Comparison of ENCODE assay signal across 10 cellular contexts in genomic region chr19:13505761-13506549, GRCh38. TPM values are rescaled to one million over a fixed set of nuclear protein-coding genes. Genes with fewer than 3 reads are reported as not detected.
DNase-seq lines count a peak whose midpoint lies in the region; ATAC-seq, FAIRE-seq and TF ChIP-seq lines count a peak whose summit lies in the region.
"Had no signal": no experiment of that assay in that cellular context is flagged by ENCODE, and none has a peak within 500 bp of the region (broad histone marks: within the 10 kb centered on the region; RNA-seq: fewer than 3 reads in every experiment).

Gene CACNA1A (minus strand): TSS chr19:13506479. CDS start chr19:13506224, 255 bp downstream.

- no peak within 1 kb of the TSS; the same call in 1 of the 2 replicates for H2BK120ac ChIP-seq in IMR-90 (ENCODE audit: low read depth, low read length)
- H2BK120ac ChIP-seq in H1 (replicated peaks; ENCODE audit: low read depth, low read length), result no peak within 1 kb of the TSS
- H2BK120ac ChIP-seq in neuronal stem cell (ENCODE audit: low read depth, low read length), result peak within 1 kb of the TSS; percentile 49

- peaks cover 0 to 3% of the 10 kb centered on the region in 2 experiments; a peak in 2 of 4 replicates for H3K79me1 ChIP-seq in IMR-90 (ENCODE audit: low read depth in 1 of 2, low read length in 2 of 2)
- no peaks in the 10 kb centered on the region; the same call in 1 of the 2 replicates for H3K79me1 ChIP-seq in H1 (ENCODE audit: low read depth, low read length)
- H3K79me1 ChIP-seq in neuronal stem cell (ENCODE audit: low read depth, low read length), result peaks cover 1% of the 10 kb centered on the region

- H3K4me2 ChIP-seq in IMR-90 (ENCODE audit: low read depth, low read length), result peak within 1 kb of the TSS; percentile 93
- peak within 1 kb of the TSS; percentile 91 to 93 for H3K4me2 ChIP-seq in H1 (ENCODE audit: insufficient read depth in 1 of 2, low read depth in 2 of 2, low read length in 2 of 2)
- peak within 1 kb of the TSS; percentile 78 for H3K4me2 ChIP-seq in neuronal stem cell (ENCODE audit: insufficient read depth, low read length, poor library complexity, severe bottlenecking)

- H3K4me1 ChIP-seq in IMR-90 (ENCODE audit: control insufficient read depth, insufficient read depth, low read length) (peaks cover 3% of the 10 kb centered on the region; the same call in 1 of the 2 replicates), H1 (replicated peaks in 1 of 4; ENCODE audit: control insufficient read depth in 3 of 4, insufficient read depth in 4 of 4, low read length in 3 of 4) (peaks cover 0 to 7% (median 3%) of the 10 kb centered on the region in 4 experiments; a peak in 6 of 7 replicates), neuronal stem cell (ENCODE audit: control insufficient read depth in 2 of 2, insufficient read depth in 1 of 2, low read depth in 1 of 2, low read length in 2 of 2) (peaks cover 0 to 11% of the 10 kb centered on the region in 2 donors)
- H3K4me1 ChIP-seq: right lobe of liver had no signal

- H3K27ac ChIP-seq in IMR-90 (ENCODE audit: insufficient read depth, low read length) (peak within 1 kb of the TSS; percentile 59; the same call in 1 of the 2 replicates), H1 (ENCODE audit: low read depth, low read length) (no peak within 1 kb of the TSS), neuronal stem cell (replicated peaks; ENCODE audit: low read length) (peak within 1 kb of the TSS; percentile 70)
- H3K27ac ChIP-seq: right lobe of liver had no signal

- in situ Hi-C loops in IMR-90 (cut with MboI; ENCODE audit: low sequenced_read_pairs), result no loop called here

- H4K91ac ChIP-seq in IMR-90 (ENCODE audit: insufficient read depth, low read depth, low read length), result peak within 1 kb of the TSS; percentile 32; the same call in 1 of the 2 replicates
- no peak within 1 kb of the TSS for H4K91ac ChIP-seq in H1 (replicated peaks; ENCODE audit: insufficient read length, low read length)
- peak within 1 kb of the TSS; percentile 77 for H4K91ac ChIP-seq in neuronal stem cell (ENCODE audit: low read depth, low read length, poor library complexity)

- intact Hi-C loops in IMR-90 (cut with micrococcal nuclease), result no loop called here

- peak within 1 kb of the TSS; percentile 81 for H2AK9ac ChIP-seq in IMR-90 (replicated peaks; ENCODE audit: low read depth, low read length, poor library complexity)

- CTCF ChIA-PET in IMR-90 (lab: Yijun Ruan, JAX), result no interaction called here
- CTCF ChIA-PET in H1 (lab: Charles Lee; ENCODE audit: partially characterized antibody), result interaction anchor here (0.8 to 1.6 kb wide), 5 partner anchors 9 to 228 kb away, joined by 3 to 6 read pairs (median 3); no protein-coding TSS in a partner anchor

- H3K79me2 ChIP-seq in H1 (ENCODE audit: control insufficient read depth in 1 of 2, insufficient read depth in 2 of 2, low read length in 2 of 2), result peaks cover 0 to 20% of the 10 kb centered on the region in 2 experiments; a peak in 1 of 4 replicates

- H2BK15ac ChIP-seq in IMR-90 (ENCODE audit: low read depth, low read length) (0 out of 3 replicates have a peak within 1 kb of the TSS, but pooled peaks have one; percentile 88), H1 (ENCODE audit: low read length) (no peak within 1 kb of the TSS), neuronal stem cell (ENCODE audit: low read length) (peak within 1 kb of the TSS; percentile 38)

- H3K36me3 ChIP-seq in IMR-90 (ENCODE audit: control insufficient read depth, insufficient read depth, low read length) (peaks cover 1% of the 10 kb centered on the region; the same call in 1 of the 2 replicates), H1 (ENCODE audit: control insufficient read depth in 2 of 4, insufficient read depth in 4 of 4, low read length in 3 of 4) (peaks cover 0 to 7% (median 3%) of the 10 kb centered on the region in 4 experiments; a peak in 4 of 8 replicates), neuronal stem cell (replicated peaks in 1 of 2; ENCODE audit: control insufficient read depth in 2 of 2, insufficient read depth in 2 of 2, low read length in 2 of 2) (peaks cover 0 to 3% of the 10 kb centered on the region in 2 donors)
- H3K36me3 ChIP-seq: right lobe of liver had no signal

- H4K5ac ChIP-seq in IMR-90 (ENCODE audit: low read depth, low read length), result peak within 1 kb of the TSS; percentile 90
- peak within 1 kb of the TSS; percentile 49 for H4K5ac ChIP-seq in H1 (ENCODE audit: insufficient read length, low read depth, low read length)

- peaks cover 21% of the 10 kb centered on the region for H3K27me3 ChIP-seq in IMR-90 (ENCODE audit: control insufficient read depth, insufficient read depth, low read length)
- H3K27me3 ChIP-seq in H1 (replicated peaks in 1 of 4; ENCODE audit: control insufficient read depth in 3 of 4, extremely low read depth in 1 of 4, insufficient read depth in 3 of 4, low read length in 3 of 4), result peaks cover 0 to 5% (median 0%) of the 10 kb centered on the region in 4 experiments; a peak in 3 of 7 replicates
- H3K27me3 ChIP-seq in neuronal stem cell (ENCODE audit: control insufficient read depth in 3 of 3, insufficient read depth in 3 of 3, low read depth in 1 of 3, low read length in 3 of 3), result peaks cover 0 to 67% (median 2%) of the 10 kb centered on the region in 3 experiments
- H3K27me3 ChIP-seq: right lobe of liver had no signal

- peak within 1 kb of the TSS; percentile 86 for H3K9ac ChIP-seq in IMR-90 (ENCODE audit: low read depth, low read length)
- peak within 1 kb of the TSS; percentile 62 to 76 (median 68) for H3K9ac ChIP-seq in H1 (replicated peaks in 1 of 4; ENCODE audit: extremely low read depth in 1 of 4, low read depth in 3 of 4, low read length in 3 of 4)
- H3K9ac ChIP-seq in neuronal stem cell (ENCODE audit: low read depth, low read length, poor library complexity), result peak within 1 kb of the TSS; percentile 90

- TF ChIP-seq CTCF in IMR-90 (conservative IDR thresholded peaks at IDR 0.05; ENCODE audit: low read depth, low read length) (no peak), H1 (IDR thresholded peaks at IDR 0.05; ENCODE audit: control extremely low read depth in 1 of 3, insufficient read depth in 1 of 3, low read depth in 1 of 3, low read length in 3 of 3) (no peak)

- H3K23ac ChIP-seq in IMR-90 (ENCODE audit: low read depth, low read length) (0 out of 2 replicates have a peak within 1 kb of the TSS, but pooled peaks have one; percentile 42), H1 (ENCODE audit: insufficient read length) (no peak within 1 kb of the TSS), neuronal stem cell (ENCODE audit: low read depth, low read length, poor library complexity) (peak within 1 kb of the TSS; percentile 77)

- H4K8ac ChIP-seq in IMR-90 (ENCODE audit: low read depth in 2 of 2, low read length in 2 of 2) (peak within 1 kb of the TSS; percentile 67 to 85), H1 (ENCODE audit: extremely low read depth, insufficient read depth, low read length) (peak within 1 kb of the TSS; percentile 91), neuronal stem cell (ENCODE audit: low read depth, low read length) (no peak within 1 kb of the TSS)

- peak within 1 kb of the TSS; percentile 68; the same call in 1 of the 2 replicates for H3K4ac ChIP-seq in IMR-90 (ENCODE audit: low read depth, low read length)
- no peak within 1 kb of the TSS for H3K4ac ChIP-seq in H1 (replicated peaks; ENCODE audit: insufficient read length, low read depth, low read length)
- H3K4ac ChIP-seq in neuronal stem cell (ENCODE audit: low read length), result no peak within 1 kb of the TSS

- WGBS in IMR-90 (ENCODE audit: extremely low coverage in 2 of 2, insufficient read length in 1 of 2), 2 experiments, result 2% methylated on average over 24 of the region's 76 CpGs; no CpG with 5 or more reads in 1 of the 2 experiments
- 1% methylated on average over 30 of the region's 76 CpGs; no CpG with 5 or more reads in 1 of the 2 experiments for WGBS in H1 (ENCODE audit: extremely low coverage in 1 of 2, insufficient coverage in 1 of 2, insufficient read length in 1 of 2, insufficient replicate concordance in 2 of 2, low coverage in 1 of 2, low lambda C conversion rate in 2 of 2, missing lambda C conversion rate in 1 of 2), 2 experiments
- no CpG with 5 or more reads among the region's 76 CpGs for WGBS in neuronal stem cell (ENCODE audit: extremely low coverage in 2 of 2, insufficient read length in 2 of 2, insufficient replicate concordance in 1 of 2), 2 donors

- peak within 1 kb of the TSS; percentile 86 for H3K18ac ChIP-seq in IMR-90 (ENCODE audit: low read depth, low read length)
- peak within 1 kb of the TSS; percentile 88 for H3K18ac ChIP-seq in H1 (ENCODE audit: extremely low read depth, low read length)
- H3K18ac ChIP-seq in neuronal stem cell (ENCODE audit: low read length), result peak within 1 kb of the TSS; percentile 99

- H3K23me2 ChIP-seq in H1 (ENCODE audit: low read depth, low read length), result peaks cover 8% of the 10 kb centered on the region

- no peak for TF ChIP-seq POLR2A in IMR-90 (IDR thresholded peaks at IDR 0.05; ENCODE audit: low read depth, low read length)
- no peak; a peak in 1 of 3 replicates for TF ChIP-seq POLR2A in H1 (IDR thresholded peaks at IDR 0.05; ENCODE audit: control extremely low read depth in 1 of 2, low read depth in 2 of 2, low read length in 2 of 2)

- FAIRE-seq in H1 (lab: Jason Lieb, UNC), result no peak

- DNase-seq in AG08396 (ENCODE audit: low spot score) (peak; percentile 54), IMR-90 (peak; percentile 19), H1 (ENCODE audit: low read depth in 1 of 2, low spot score in 2 of 2) (peak in 1 of 2 experiments; percentile 80), neuronal stem cell (ENCODE audit: low spot score) (peak; percentile 56), NCI-H1105 treated with DMSO at 0.1 percent for 48 hours (lab: John Stamatoyannopoulos, UW) (no peak), medulla oblongata (ENCODE audit: extremely low spot score) (no peak), dedifferentiated amniotic fluid mesenchymal stem cell (ENCODE audit: extremely low spot score) (no peak)
- DNase-seq: effector CD4-positive, alpha-beta T cell had no signal

- H4K20me1 ChIP-seq in IMR-90 (ENCODE audit: insufficient read depth, low read length) (peaks cover 6% of the 10 kb centered on the region; the same call in 1 of the 2 replicates), H1 (replicated peaks in 1 of 2; ENCODE audit: control insufficient read depth in 1 of 2, insufficient read depth in 2 of 2, low read length in 2 of 2) (peaks cover 0 to 2% of the 10 kb centered on the region in 2 experiments)

- H2AK5ac ChIP-seq in IMR-90 (ENCODE audit: low read depth, low read length), result peak within 1 kb of the TSS; percentile 50; the same call in 1 of the 2 replicates
- H2AK5ac ChIP-seq in H1 (ENCODE audit: low read depth, low read length), result no peak within 1 kb of the TSS
- peak within 1 kb of the TSS; percentile 99 for H2AK5ac ChIP-seq in neuronal stem cell (ENCODE audit: low read depth, low read length)

- TF ChIP-seq EP300 in H1 (IDR thresholded peaks at IDR 0.05; ENCODE audit: borderline replicate concordance in 1 of 2, low read depth in 2 of 2, low read length in 2 of 2), result no peak

- H2BK20ac ChIP-seq in IMR-90 (ENCODE audit: low read depth, low read length) (no peak within 1 kb of the TSS), H1 (ENCODE audit: low read length) (no peak within 1 kb of the TSS)

- no peak within 1 kb of the TSS; the same call in 1 of the 2 replicates for H2BK12ac ChIP-seq in H1 (ENCODE audit: low read depth, low read length)
- H2BK12ac ChIP-seq in neuronal stem cell (ENCODE audit: low read length), result peak within 1 kb of the TSS; percentile 24

- H3K4me3 ChIP-seq in IMR-90 (ENCODE audit: insufficient read depth, low read depth, low read length) (peak within 1 kb of the TSS; percentile 74), H1 (ENCODE audit: extremely low read depth in 1 of 4, insufficient read depth in 2 of 4, low read depth in 3 of 4, low read length in 4 of 4) (peak within 1 kb of the TSS; percentile 61 to 99 (median 95)), neuronal stem cell (ENCODE audit: low read length in 2 of 2) (peak within 1 kb of the TSS; percentile 38 to 85)
- H3K4me3 ChIP-seq: right lobe of liver had no signal

- POLR2A ChIA-PET in IMR-90 (lab: Charles Lee; ENCODE audit: unreplicated experiment) (no interaction called here), H1 (lab: Charles Lee; ENCODE audit: partially characterized antibody) (interaction anchor here (0.5 to 1.7 kb wide), 15 partner anchors 8 to 718 kb away, joined by 3 to 4 read pairs (median 3); no protein-coding TSS in a partner anchor)

- 0 out of 2 replicates have a peak, but pooled peaks cover 4% of the 10 kb centered on the region for H3K9me1 ChIP-seq in IMR-90 (ENCODE audit: insufficient read depth, low read length)

- BruUV-seq in IMR-90 (replicated peaks; lab: Mats Ljungman, UMichigan), result TSS peak; percentile 90

- no peak within 1 kb of the TSS for H2BK5ac ChIP-seq in IMR-90 (ENCODE audit: low read depth, low read length, poor library complexity, severe bottlenecking)
- no peak within 1 kb of the TSS for H2BK5ac ChIP-seq in H1 (ENCODE audit: low read depth, low read length)
- H2BK5ac ChIP-seq in neuronal stem cell (ENCODE audit: low read length), result peak within 1 kb of the TSS; percentile 75

- H3K9me3 ChIP-seq in IMR-90 (ENCODE audit: control insufficient read depth, insufficient read depth, low read length), result no peaks in the 10 kb centered on the region
- no peaks in the 10 kb centered on the region for H3K9me3 ChIP-seq in H1 (ENCODE audit: insufficient read depth in 2 of 2, low read depth in 1 of 2, low read length in 1 of 2)
- no peaks in the 10 kb centered on the region for H3K9me3 ChIP-seq in neuronal stem cell (replicated peaks in 1 of 2; ENCODE audit: control insufficient read depth in 2 of 2, insufficient read depth in 1 of 2, low read depth in 1 of 2, low read length in 2 of 2)
- H3K9me3 ChIP-seq: right lobe of liver had no signal

- H2AFZ ChIP-seq in IMR-90 (replicated peaks; ENCODE audit: low read length, poor library complexity) (peak within 1 kb of the TSS; percentile 86), H1 (ENCODE audit: low read length) (peak within 1 kb of the TSS; percentile 94; the same call in 1 of the 2 replicates), neuronal stem cell (ENCODE audit: low read length) (peak within 1 kb of the TSS; percentile 98)

- H3K14ac ChIP-seq in IMR-90 (replicated peaks; ENCODE audit: low read depth, low read length) (peak within 1 kb of the TSS; percentile 81; the same call in 1 of the 2 replicates), H1 (ENCODE audit: insufficient read length) (no peak within 1 kb of the TSS), neuronal stem cell (ENCODE audit: low read length) (peak within 1 kb of the TSS; percentile 25)

- ATAC-seq in IMR-90 (ENCODE audit: low read depth) (peak; percentile 75), HG03571 (IDR thresholded peaks at IDR 0.05; ENCODE audit: unreplicated experiment) (no peak)
- ATAC-seq: right lobe of liver had no signal

- TF ChIP-seq RAD21 in IMR-90 (IDR thresholded peaks at IDR 0.05; ENCODE audit: low read length) (no peak), H1 (IDR thresholded peaks at IDR 0.05 in 1 of 2, conservative IDR thresholded peaks at IDR 0.05 in 1 of 2; ENCODE audit: low read depth in 2 of 2, low read length in 2 of 2) (no peak)

- no peak within 1 kb of the TSS for H3K56ac ChIP-seq in IMR-90 (ENCODE audit: extremely low read depth, insufficient read depth, low read length)
- no peak within 1 kb of the TSS for H3K56ac ChIP-seq in H1 (replicated peaks; ENCODE audit: insufficient read length, low read depth, low read length)

- dilution Hi-C loops in IMR-90 (cut with HindIII; ENCODE audit: low sequenced_read_pairs, unreplicated experiment), result no loop called here

RNA-seq across cellular contexts. Expression of gene CACNA1A, which starts in this region (rescaled TPM):
- total RNA-seq in IMR-90 (2012; rRNA removed), result 5.3 and 5.9 TPM in 2 replicates
- polyA plus RNA-seq in IMR-90 (2012; rRNA removed), result 13.2 and 15.0 TPM in 2 replicates
- polyA plus RNA-seq in IMR-90 (2012; cell fraction: cytosol; rRNA removed), result 3.4 and 6.5 TPM in 2 replicates
- polyA plus RNA-seq in IMR-90 (2012; cell fraction: nucleus; rRNA removed; ENCODE audit: low replicate concordance), result 95.7 and 110 TPM in 2 replicates
- 25.3 and 25.7 TPM in 2 replicates for total RNA-seq in H1 (2021; fragmentation: NEBNext Ultra II Directional; extraction: Animal tissue kit (Norgen Biotek cat#: 25700))
- 10.7 and 12.8 TPM in 2 replicates for polyA plus RNA-seq in H1 (2011; rRNA removed)
- polyA plus RNA-seq in H1 (2011; cell fraction: cytosol; rRNA removed), result 9.8 TPM
- polyA plus RNA-seq in H1 (2011; cell fraction: nucleus; rRNA removed), result 46.3 TPM
- 20.3 to 23.5 TPM (median 23.0 TPM) in 4 replicates for polyA plus RNA-seq in H1 (2012, experiment 1 of 2)
- 6.8 TPM for polyA plus RNA-seq in H1 (2012, experiment 2 of 2)
- polyA plus RNA-seq in H1 (2013, experiment 1 of 2), result 13.1 TPM
- polyA plus RNA-seq in H1 (2013, experiment 2 of 2), result 10.4 TPM
- 44.2 and 51.2 TPM in 2 replicates for polyA minus RNA-seq in H1 (2011; rRNA and poly(A)+ RNA removed)
- 16.4 TPM for polyA minus RNA-seq in H1 (2011; cell fraction: cytosol; rRNA and poly(A)+ RNA removed)
- 71.1 TPM for polyA minus RNA-seq in H1 (2011; cell fraction: nucleus; rRNA and poly(A)+ RNA removed)
- 14.3 TPM for polyA plus RNA-seq in neuronal stem cell (2013, experiment 1 of 2)
- polyA plus RNA-seq in neuronal stem cell (2013, experiment 2 of 2), result 14.7 TPM

Comparison
In these comparisons a context has a peak if more than half of its experiments do, and no peak if none do; other contexts are left out.
1. DNase-seq: peak in AG08396 (single experiment), IMR-90 (single experiment) and neuronal stem cell (single experiment); none in NCI-H1105 treated with DMSO at 0.1 percent for 48 hours (single experiment), medulla oblongata (single experiment) and dedifferentiated amniotic fluid mesenchymal stem cell (single experiment).
2. Peak in every context shown above with its lines, with median percentiles within 50 percentile points of each other: H2AFZ ChIP-seq, H3K18ac ChIP-seq, H3K4me2 ChIP-seq, H3K4me3 ChIP-seq and H3K9ac ChIP-seq.